ENCODE assay signal across 22 cellular contexts in genomic region chr14:72682188-72682587, GRCh38.
DNase-seq lines count a peak whose midpoint lies in the region; ATAC-seq and TF ChIP-seq lines count a peak whose summit lies in the region.
"Had no signal": no experiment of that assay in that cellular context is flagged by ENCODE, and none has a peak within 500 bp of the region (broad histone marks: within the 10 kb centered on the region; RNA-seq: fewer than 3 reads in every experiment).

No MANE protein-coding gene starts in this region.

- TF ChIP-seq CTCF in AG04449 (IDR thresholded peaks at IDR 0.05; ENCODE audit: insufficient read depth, low read length, missing control alignments) (no peak), fibroblast of villous mesenchyme (IDR thresholded peaks at IDR 0.05; ENCODE audit: insufficient read depth, low read depth, low read length) (no peak)

- DNase-seq in AG04449 (ENCODE audit: low read depth, low spot score) (peak; percentile 54), GM04504 (ENCODE audit: low read depth) (peak; percentile 83), amniotic stem cell (lab: John Stamatoyannopoulos, UW) (peak; percentile 36), fibroblast of villous mesenchyme (ENCODE audit: low read depth) (peak; percentile 43), NCI-H1048 (lab: John Stamatoyannopoulos, UW) (no peak), amygdala (lab: John Stamatoyannopoulos, UW) (no peak)
- DNase-seq: activated CD8-positive, alpha-beta T cell treated with anti-CD3 and anti-CD28 coated beads for 36 hours; activated naive CD4-positive, alpha-beta T cell treated with anti-CD3 and anti-CD28 coated beads, Interleukin-2, amount 10 ng/mL, durations not matched to agents 7 days and 5 days; activated T-cell treated with anti-CD3 and anti-CD28 coated beads, Interleukin-2, amount 50 U/mL, for 1 hour; colonic mucosa; DMS153; kidney glomerular epithelial cell; naive thymus-derived CD8-positive, alpha-beta T cell; NCI-H1436 treated with DMSO at 0.1 percent for 48 hours; Peyer's patch; posterior cingulate gyrus; stimulated activated CD4-positive, alpha-beta T cell treated with anti-CD3 and anti-CD28 coated beads, Interleukin-2, amount 100 ng/mL, for 48 hours; T-helper 9 cell had no signal

- no peak for ATAC-seq in GM21367 (IDR thresholded peaks at IDR 0.05; ENCODE audit: unreplicated experiment)
- no peak for ATAC-seq in HG03342 (IDR thresholded peaks at IDR 0.05; ENCODE audit: unreplicated experiment)
- ATAC-seq: activated CD8-positive, alpha-beta T cell treated with anti-CD3 and anti-CD28 coated beads for 36 hours; gastroesophageal sphincter; HepG2; naive thymus-derived CD8-positive, alpha-beta T cell had no signal

- no peak overlapping the region for H3K4me3 ChIP-seq in AG04449 (ENCODE audit: low read depth, low read length)
- no peak overlapping the region for H3K4me3 ChIP-seq in fibroblast of villous mesenchyme (ENCODE audit: low read depth, low read length)
- H3K4me3 ChIP-seq: colonic mucosa, gastroesophageal sphincter, Peyer's patch had no signal

- POLR2A ChIA-PET in AG04449 (lab: Yijun Ruan, JAX) = interaction anchor here (1.0 kb wide), 1 partner anchor 74 kb away, joined by 3 read pairs; no protein-coding TSS in a partner anchor

- CTCF ChIA-PET in AG04449 (lab: Yijun Ruan, JAX) = interaction anchor here (0.7 to 1.7 kb wide), 5 partner anchors 10 to 223 kb away, joined by 3 to 6 read pairs (median 4); no protein-coding TSS in a partner anchor

Comparison
In these comparisons a context has a peak if more than half of its experiments do, and no peak if none do; other contexts are left out.
1. DNase-seq: peak in AG04449 (single experiment), GM04504 (single experiment), amniotic stem cell (single experiment) and fibroblast of villous mesenchyme (single experiment); none in NCI-H1048 (single experiment) and amygdala (0 of 56).